ENCODE assay signal across 1 cellular context in genomic region chr1:19067187-19067911, GRCh38.
TF ChIP-seq lines count a peak whose summit lies in the region.

No MANE protein-coding gene starts in this region.

TF ChIP-seq in HCT116, 20 proteins besides CTCF, POLR2A, EP300 and RAD21 (continued from another document):
- TF ChIP-seq, protein P1, sequence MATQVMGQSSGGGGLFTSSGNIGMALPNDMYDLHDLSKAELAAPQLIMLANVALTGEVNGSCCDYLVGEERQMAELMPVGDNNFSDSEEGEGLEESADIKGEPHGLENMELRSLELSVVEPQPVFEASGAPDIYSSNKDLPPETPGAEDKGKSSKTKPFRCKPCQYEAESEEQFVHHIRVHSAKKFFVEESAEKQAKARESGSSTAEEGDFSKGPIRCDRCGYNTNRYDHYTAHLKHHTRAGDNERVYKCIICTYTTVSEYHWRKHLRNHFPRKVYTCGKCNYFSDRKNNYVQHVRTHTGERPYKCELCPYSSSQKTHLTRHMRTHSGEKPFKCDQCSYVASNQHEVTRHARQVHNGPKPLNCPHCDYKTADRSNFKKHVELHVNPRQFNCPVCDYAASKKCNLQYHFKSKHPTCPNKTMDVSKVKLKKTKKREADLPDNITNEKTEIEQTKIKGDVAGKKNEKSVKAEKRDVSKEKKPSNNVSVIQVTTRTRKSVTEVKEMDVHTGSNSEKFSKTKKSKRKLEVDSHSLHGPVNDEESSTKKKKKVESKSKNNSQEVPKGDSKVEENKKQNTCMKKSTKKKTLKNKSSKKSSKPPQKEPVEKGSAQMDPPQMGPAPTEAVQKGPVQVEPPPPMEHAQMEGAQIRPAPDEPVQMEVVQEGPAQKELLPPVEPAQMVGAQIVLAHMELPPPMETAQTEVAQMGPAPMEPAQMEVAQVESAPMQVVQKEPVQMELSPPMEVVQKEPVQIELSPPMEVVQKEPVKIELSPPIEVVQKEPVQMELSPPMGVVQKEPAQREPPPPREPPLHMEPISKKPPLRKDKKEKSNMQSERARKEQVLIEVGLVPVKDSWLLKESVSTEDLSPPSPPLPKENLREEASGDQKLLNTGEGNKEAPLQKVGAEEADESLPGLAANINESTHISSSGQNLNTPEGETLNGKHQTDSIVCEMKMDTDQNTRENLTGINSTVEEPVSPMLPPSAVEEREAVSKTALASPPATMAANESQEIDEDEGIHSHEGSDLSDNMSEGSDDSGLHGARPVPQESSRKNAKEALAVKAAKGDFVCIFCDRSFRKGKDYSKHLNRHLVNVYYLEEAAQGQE (IDR thresholded peaks at IDR 0.05; ENCODE audit: low read depth) = no peak
- TF ChIP-seq ZFX (IDR thresholded peaks at IDR 0.05) = no peak
- no peak for TF ChIP-seq ELF1 (IDR thresholded peaks at IDR 0.05; ENCODE audit: borderline replicate concordance, low read depth)
- no peak for TF ChIP-seq SP1 (IDR thresholded peaks at IDR 0.05; ENCODE audit: low read depth)
- TF ChIP-seq CEBPB (IDR thresholded peaks at IDR 0.05; ENCODE audit: low read depth) = no peak
- no peak for TF ChIP-seq JUND (IDR thresholded peaks at IDR 0.05)
- TF ChIP-seq YY1 (IDR thresholded peaks at IDR 0.05; ENCODE audit: extremely low read depth, insufficient replicate concordance, low read depth, low read length) = no peak
